16 cellular contexts compared by ENCODE assay signal in genomic region chr10:124679401-124679800, GRCh38.
DNase-seq lines count a peak whose midpoint lies in the region; ATAC-seq and TF ChIP-seq lines count a peak whose summit lies in the region.
"Had no signal": no experiment of that assay in that cellular context is flagged by ENCODE, and none has a peak within 500 bp of the region (broad histone marks: within the 10 kb centered on the region; RNA-seq: fewer than 3 reads in every experiment).

No MANE protein-coding gene starts in this region.

- H3K4me1 Mint-ChIP-seq in activated CD4-positive, alpha-beta memory T cell treated with anti-CD3 and anti-CD28 coated beads, Interleukin-2, amount 10 ng/mL, durations not matched to agents 7 days and 5 days = peaks cover 69% of the 10 kb centered on the region
- H3K4me1 Mint-ChIP-seq in naive B cell = peaks cover 75 to 90% (median 89%) of the 10 kb centered on the region in 3 donors
- peaks cover 34% of the 10 kb centered on the region for H3K4me1 Mint-ChIP-seq in activated T-helper 1 cell treated with anti-CD3 and anti-CD28 coated beads, Interleukin-12 subunit alpha, Interleukin-12 subunit beta, Interleukin-2, Interleukin-4 antibody, amounts not matched to agents 30 ng/mL and 10 ng/mL and 1 ng/mL, durations not matched to agents 14 hours and 24 hours and 36 hours (ENCODE audit: low read depth)

- TF ChIP-seq CTCF in left ventricle myocardium inferior (IDR thresholded peaks at IDR 0.05; ENCODE audit: borderline replicate concordance) (no peak), right atrium auricular region (IDR thresholded peaks at IDR 0.05) (no peak), tibial nerve (IDR thresholded peaks at IDR 0.05) (no peak), testis (IDR thresholded peaks at IDR 0.05) (no peak)

- peak overlapping the region; percentile 91 for H3K27ac Mint-ChIP-seq in activated CD4-positive, alpha-beta memory T cell treated with anti-CD3 and anti-CD28 coated beads, Interleukin-2, amount 10 ng/mL, durations not matched to agents 7 days and 5 days
- peak overlapping the region in 4 of 6 donors; percentile 34 to 94 (median 66) for H3K27ac Mint-ChIP-seq in naive B cell
- H3K27ac Mint-ChIP-seq in activated T-helper 1 cell treated with anti-CD3 and anti-CD28 coated beads, Interleukin-12 subunit alpha, Interleukin-12 subunit beta, Interleukin-2, Interleukin-4 antibody, amounts not matched to agents 30 ng/mL and 10 ng/mL and 1 ng/mL, durations not matched to agents 14 hours and 24 hours and 36 hours = no peak overlapping the region

- peaks cover 78% of the 10 kb centered on the region for H3K36me3 Mint-ChIP-seq in activated CD4-positive, alpha-beta memory T cell treated with anti-CD3 and anti-CD28 coated beads, Interleukin-2, amount 10 ng/mL, durations not matched to agents 7 days and 5 days (ENCODE audit: low read depth)
- peaks cover 8 to 15% of the 10 kb centered on the region in 2 donors for H3K36me3 Mint-ChIP-seq in naive B cell
- peaks cover 52% of the 10 kb centered on the region for H3K36me3 Mint-ChIP-seq in activated T-helper 1 cell treated with anti-CD3 and anti-CD28 coated beads, Interleukin-12 subunit alpha, Interleukin-12 subunit beta, Interleukin-2, Interleukin-4 antibody, amounts not matched to agents 30 ng/mL and 10 ng/mL and 1 ng/mL, durations not matched to agents 14 hours and 24 hours and 36 hours (ENCODE audit: low read depth)

- intact Hi-C loops in left ventricle myocardium inferior (cut with micrococcal nuclease) = no loop called here
- intact Hi-C loops in activated T-helper 1 cell treated with anti-CD3 and anti-CD28 coated beads, Interleukin-12 subunit alpha, Interleukin-12 subunit beta, Interleukin-2, Interleukin-4 antibody, amounts not matched to agents 30 ng/mL and 10 ng/mL and 1 ng/mL, durations not matched to agents 14 hours and 24 hours and 36 hours (cut with micrococcal nuclease) = loop anchor here (1.0 kb wide), 1 partner anchor 9 kb away; no protein-coding TSS in a partner anchor
- intact Hi-C loops in testis (cut with DNase I; ENCODE audit: low total_unique reads) = no loop called here

- DNase-seq in left ventricle myocardium inferior (peak; percentile 9), right atrium auricular region (ENCODE audit: low spot score) (no peak), naive B cell (no peak), tibial nerve (ENCODE audit: low spot score in 2 of 2) (no peak), testis (no peak)
- no peak for DNase-seq in activated CD4-positive, alpha-beta memory T cell treated with anti-CD3 and anti-CD28 coated beads, Interleukin-2, amount 10 ng/mL, durations not matched to agents 7 days and 5 days
- DNase-seq in activated T-helper 1 cell treated with anti-CD3 and anti-CD28 coated beads, Interleukin-12 subunit alpha, Interleukin-12 subunit beta, Interleukin-2, Interleukin-4 antibody, amounts not matched to agents 30 ng/mL and 10 ng/mL and 1 ng/mL, durations not matched to agents 14 hours and 24 hours and 36 hours (ENCODE audit: low spot score) = no peak
- DNase-seq: cerebellar nuclear complex, DMS53, foreskin melanocyte, NCI-H1105, NCI-H2227 treated with DMSO at 0.1 percent for 48 hours had no signal

- H3K27me3 ChIP-seq in left ventricle myocardium inferior (ENCODE audit: low read depth) (no peaks in the 10 kb centered on the region), right atrium auricular region (no peaks in the 10 kb centered on the region), tibial nerve (no peaks in the 10 kb centered on the region), testis (no peaks in the 10 kb centered on the region)
- H3K27me3 ChIP-seq: vagina had no signal

- POLR2A ChIA-PET in activated CD4-positive, alpha-beta memory T cell treated with anti-CD3 and anti-CD28 coated beads, Interleukin-2, amount 10 ng/mL, durations not matched to agents 7 days and 5 days (lab: Charles Lee) = interaction anchor here (1.1 to 4.0 kb wide), 9 partner anchors 9 to 51 kb away, joined by 3 to 53 read pairs (median 8); no protein-coding TSS in a partner anchor

- H3K27ac ChIP-seq in left ventricle myocardium inferior (replicated peaks) (peak overlapping the region; percentile 95), right atrium auricular region (peak overlapping the region in 1 of 2 donors; percentile 83), tibial nerve (peak overlapping the region in 3 of 4 donors; percentile 82 to 95 (median 93)), testis (peak overlapping the region in 1 of 2 donors; percentile 16)
- H3K27ac ChIP-seq: vagina had no signal

- H3K27me3 Mint-ChIP-seq in activated CD4-positive, alpha-beta memory T cell treated with anti-CD3 and anti-CD28 coated beads, Interleukin-2, amount 10 ng/mL, durations not matched to agents 7 days and 5 days = no peaks in the 10 kb centered on the region
- H3K27me3 Mint-ChIP-seq in naive B cell = no peaks in the 10 kb centered on the region
- no peaks in the 10 kb centered on the region for H3K27me3 Mint-ChIP-seq in activated T-helper 1 cell treated with anti-CD3 and anti-CD28 coated beads, Interleukin-12 subunit alpha, Interleukin-12 subunit beta, Interleukin-2, Interleukin-4 antibody, amounts not matched to agents 30 ng/mL and 10 ng/mL and 1 ng/mL, durations not matched to agents 14 hours and 24 hours and 36 hours (ENCODE audit: insufficient read depth)

- H3K4me1 ChIP-seq in left ventricle myocardium inferior (peaks cover 100% of the 10 kb centered on the region), right atrium auricular region (peaks cover 0 to 98% of the 10 kb centered on the region in 2 donors), tibial nerve (peaks cover 4 to 100% (median 81%) of the 10 kb centered on the region in 4 donors), testis (peaks cover 49% of the 10 kb centered on the region)

- H3K9me3 Mint-ChIP-seq in activated CD4-positive, alpha-beta memory T cell treated with anti-CD3 and anti-CD28 coated beads, Interleukin-2, amount 10 ng/mL, durations not matched to agents 7 days and 5 days = no peaks in the 10 kb centered on the region
- H3K9me3 Mint-ChIP-seq in naive B cell = no peaks in the 10 kb centered on the region
- H3K9me3 Mint-ChIP-seq in activated T-helper 1 cell treated with anti-CD3 and anti-CD28 coated beads, Interleukin-12 subunit alpha, Interleukin-12 subunit beta, Interleukin-2, Interleukin-4 antibody, amounts not matched to agents 30 ng/mL and 10 ng/mL and 1 ng/mL, durations not matched to agents 14 hours and 24 hours and 36 hours = no peaks in the 10 kb centered on the region
- H3K9me3 Mint-ChIP-seq: WTC11 had no signal

- WGBS in tibial nerve, 2 donors = 80 to 86% methylated on average over 8 of the region's 8 CpGs
- 65 to 67% methylated on average over 4 to 8 of the region's 8 CpGs for WGBS in testis, 2 donors

- TF ChIP-seq POLR2A in tibial nerve (IDR thresholded peaks at IDR 0.05) (no peak), testis (IDR thresholded peaks at IDR 0.05) (no peak)

- no peak for ATAC-seq in naive B cell (ENCODE audit: low read depth in 2 of 2)
- no peak for ATAC-seq in HG03439 (IDR thresholded peaks at IDR 0.05; ENCODE audit: unreplicated experiment)
- ATAC-seq: K562, WTC11 had no signal

- CTCF ChIA-PET in activated CD4-positive, alpha-beta memory T cell treated with anti-CD3 and anti-CD28 coated beads, Interleukin-2, amount 10 ng/mL, durations not matched to agents 7 days and 5 days (lab: Charles Lee) = interaction anchor here (0.8 to 3.1 kb wide), 8 partner anchors 10 to 219 kb away, joined by 3 to 21 read pairs (median 4); no protein-coding TSS in a partner anchor

- H3K4me3 ChIP-seq in left ventricle myocardium inferior = no peak overlapping the region
- H3K4me3 ChIP-seq in right atrium auricular region = no peak overlapping the region
- no peak overlapping the region for H3K4me3 ChIP-seq in tibial nerve
- H3K4me3 ChIP-seq in testis = no peak overlapping the region
- H3K4me3 ChIP-seq: K562, vagina had no signal

- H3K36me3 ChIP-seq in left ventricle myocardium inferior (peaks cover 21% of the 10 kb centered on the region), right atrium auricular region (peaks cover 16% of the 10 kb centered on the region), tibial nerve (peaks cover 0 to 20% (median 0%) of the 10 kb centered on the region in 3 donors), testis (ENCODE audit: low read depth, missing control alignments) (no peaks in the 10 kb centered on the region)

- no peak for TF ChIP-seq EP300 in tibial nerve (IDR thresholded peaks at IDR 0.05)

- H3K9me3 ChIP-seq in left ventricle myocardium inferior (replicated peaks) = no peaks in the 10 kb centered on the region
- no peaks in the 10 kb centered on the region for H3K9me3 ChIP-seq in right atrium auricular region
- no peaks in the 10 kb centered on the region for H3K9me3 ChIP-seq in tibial nerve
- H3K9me3 ChIP-seq in testis = no peaks in the 10 kb centered on the region
- H3K9me3 ChIP-seq: vagina had no signal

- no peak overlapping the region for H3K4me3 Mint-ChIP-seq in activated CD4-positive, alpha-beta memory T cell treated with anti-CD3 and anti-CD28 coated beads, Interleukin-2, amount 10 ng/mL, durations not matched to agents 7 days and 5 days
- H3K4me3 Mint-ChIP-seq in naive B cell = peak overlapping the region in 4 of 8 donors; percentile 9 to 28 (median 18)
- H3K4me3 Mint-ChIP-seq in activated T-helper 1 cell treated with anti-CD3 and anti-CD28 coated beads, Interleukin-12 subunit alpha, Interleukin-12 subunit beta, Interleukin-2, Interleukin-4 antibody, amounts not matched to agents 30 ng/mL and 10 ng/mL and 1 ng/mL, durations not matched to agents 14 hours and 24 hours and 36 hours = no peak overlapping the region
- H3K4me3 Mint-ChIP-seq: WTC11 had no signal
